Comparison of ENCODE assay signal across 1 cellular context in the genomic region with DNA sequence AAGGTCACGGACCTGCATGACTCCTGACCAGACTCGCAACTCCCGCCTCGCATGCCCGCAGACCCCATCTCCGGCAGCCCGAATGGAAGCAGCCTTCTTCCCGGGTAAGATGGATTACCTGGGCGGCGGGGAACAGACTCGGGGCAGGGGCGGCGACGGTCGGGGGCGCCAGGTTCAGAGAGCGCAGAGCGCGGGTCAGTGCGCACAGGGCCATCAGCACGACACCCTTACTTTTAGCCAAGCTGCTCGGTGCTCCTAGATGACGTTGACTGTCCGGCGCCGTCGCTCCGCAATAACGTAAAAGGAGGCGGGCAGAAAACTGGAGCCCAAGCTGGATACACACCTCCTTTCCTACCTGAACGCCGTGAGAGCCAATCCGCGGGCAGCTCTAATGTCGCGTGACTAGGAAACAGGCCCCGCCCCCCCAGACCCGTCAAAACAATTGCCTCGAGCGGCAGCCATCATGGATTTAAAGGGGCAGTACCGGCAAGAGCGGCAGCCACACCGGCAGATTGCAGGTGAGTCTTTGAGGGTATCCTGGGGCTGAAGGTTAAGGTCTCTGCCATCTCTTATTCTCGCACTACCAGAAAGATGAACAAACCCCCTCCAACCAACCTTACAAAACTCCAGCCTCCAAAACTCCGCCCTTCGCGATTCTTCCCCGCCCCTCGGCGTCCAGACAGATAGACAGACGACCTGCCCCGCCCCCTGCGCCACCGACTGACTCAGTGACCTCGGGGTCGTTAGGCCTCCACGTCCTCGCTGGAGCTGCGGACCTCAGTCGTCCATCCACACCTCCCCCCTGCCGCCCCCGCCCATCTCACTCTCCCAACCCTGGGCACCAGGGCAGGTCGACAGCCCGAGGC.
TF ChIP-seq lines count a peak whose summit lies in the region.

A gene (plus strand): TSS at position 464 of the 866 bp plus-strand sequence. CDS start 1,705 bp downstream, outside the sequence.
A gene (minus strand): TSS at position 267 of the 866 bp plus-strand sequence. CDS start 53 bp downstream, at position 214.

TF ChIP-seq in GM12878, 131 proteins besides CTCF, POLR2A, EP300 and RAD21 (continued from another document and continues in another):
- TF ChIP-seq ZNF384 (IDR thresholded peaks at IDR 0.05; ENCODE audit: borderline replicate concordance, low read depth, low read length) (no peak), BACH1 (IDR thresholded peaks at IDR 0.05; ENCODE audit: borderline replicate concordance) (0 out of 2 replicates have a peak, but pooled peaks have one; percentile 37), HDAC6 (IDR thresholded peaks at IDR 0.05; ENCODE audit: unreplicated experiment) (no peak), ZNF274 (IDR thresholded peaks at IDR 0.05; ENCODE audit: insufficient read depth, insufficient read length) (no peak), EZH2 (IDR thresholded peaks at IDR 0.05; ENCODE audit: borderline replicate concordance, control insufficient read depth, low read depth, low read length) (no peak), CHD2 (IDR thresholded peaks at IDR 0.05; ENCODE audit: borderline replicate concordance, low read depth, low read length) (peak; percentile 78), YY1 (IDR thresholded peaks at IDR 0.05; ENCODE audit: low read depth, low read length) (peak; percentile 99), POLR2AphosphoS5 (IDR thresholded peaks at IDR 0.05; ENCODE audit: low read length) (peak; percentile 91), NR2F1 (conservative IDR thresholded peaks at IDR 0.05) (peak; percentile 87; the same call in 1 of the 2 replicates), GABPA (IDR thresholded peaks at IDR 0.05; ENCODE audit: low read depth) (no peak), NR2C1 (IDR thresholded peaks at IDR 0.05) (peak; percentile 29; the same call in 1 of the 2 replicates), SPI1 (IDR thresholded peaks at IDR 0.05; ENCODE audit: borderline replicate concordance, insufficient read depth, low read depth, low read length) (no peak), BHLHE40 (IDR thresholded peaks at IDR 0.05; ENCODE audit: borderline replicate concordance in 1 of 2, low read depth in 2 of 2, low read length in 1 of 2) (peak; percentile 83 to 85), KLF5 (IDR thresholded peaks at IDR 0.05; ENCODE audit: partially characterized antibody) (peak; percentile 44), RCOR1 (conservative IDR thresholded peaks at IDR 0.05; ENCODE audit: low read depth, low read length) (no peak), FOXK2 (IDR thresholded peaks at IDR 0.05) (peak; percentile 70), MXI1 (IDR thresholded peaks at IDR 0.05; ENCODE audit: low read depth, low read length) (peak; percentile 74), MYC (IDR thresholded peaks at IDR 0.05; ENCODE audit: insufficient read depth, insufficient read length, insufficient replicate concordance, low read length, severe bottlenecking) (peak; percentile 53), HCFC1 (IDR thresholded peaks at IDR 0.05; ENCODE audit: low read length) (peak; percentile 83), PAX8 (IDR thresholded peaks at IDR 0.05) (no peak)
- TF ChIP-seq, protein P1, sequence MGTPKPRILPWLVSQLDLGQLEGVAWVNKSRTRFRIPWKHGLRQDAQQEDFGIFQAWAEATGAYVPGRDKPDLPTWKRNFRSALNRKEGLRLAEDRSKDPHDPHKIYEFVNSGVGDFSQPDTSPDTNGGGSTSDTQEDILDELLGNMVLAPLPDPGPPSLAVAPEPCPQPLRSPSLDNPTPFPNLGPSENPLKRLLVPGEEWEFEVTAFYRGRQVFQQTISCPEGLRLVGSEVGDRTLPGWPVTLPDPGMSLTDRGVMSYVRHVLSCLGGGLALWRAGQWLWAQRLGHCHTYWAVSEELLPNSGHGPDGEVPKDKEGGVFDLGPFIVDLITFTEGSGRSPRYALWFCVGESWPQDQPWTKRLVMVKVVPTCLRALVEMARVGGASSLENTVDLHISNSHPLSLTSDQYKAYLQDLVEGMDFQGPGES (IDR thresholded peaks at IDR 0.05): no peak
- TF ChIP-seq, protein P2, sequence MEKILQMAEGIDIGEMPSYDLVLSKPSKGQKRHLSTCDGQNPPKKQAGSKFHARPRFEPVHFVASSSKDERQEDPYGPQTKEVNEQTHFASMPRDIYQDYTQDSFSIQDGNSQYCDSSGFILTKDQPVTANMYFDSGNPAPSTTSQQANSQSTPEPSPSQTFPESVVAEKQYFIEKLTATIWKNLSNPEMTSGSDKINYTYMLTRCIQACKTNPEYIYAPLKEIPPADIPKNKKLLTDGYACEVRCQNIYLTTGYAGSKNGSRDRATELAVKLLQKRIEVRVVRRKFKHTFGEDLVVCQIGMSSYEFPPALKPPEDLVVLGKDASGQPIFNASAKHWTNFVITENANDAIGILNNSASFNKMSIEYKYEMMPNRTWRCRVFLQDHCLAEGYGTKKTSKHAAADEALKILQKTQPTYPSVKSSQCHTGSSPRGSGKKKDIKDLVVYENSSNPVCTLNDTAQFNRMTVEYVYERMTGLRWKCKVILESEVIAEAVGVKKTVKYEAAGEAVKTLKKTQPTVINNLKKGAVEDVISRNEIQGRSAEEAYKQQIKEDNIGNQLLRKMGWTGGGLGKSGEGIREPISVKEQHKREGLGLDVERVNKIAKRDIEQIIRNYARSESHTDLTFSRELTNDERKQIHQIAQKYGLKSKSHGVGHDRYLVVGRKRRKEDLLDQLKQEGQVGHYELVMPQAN (conservative IDR thresholded peaks at IDR 0.05): peak; percentile 52; the same call in 1 of the 2 replicates
- TF ChIP-seq, protein P3, sequence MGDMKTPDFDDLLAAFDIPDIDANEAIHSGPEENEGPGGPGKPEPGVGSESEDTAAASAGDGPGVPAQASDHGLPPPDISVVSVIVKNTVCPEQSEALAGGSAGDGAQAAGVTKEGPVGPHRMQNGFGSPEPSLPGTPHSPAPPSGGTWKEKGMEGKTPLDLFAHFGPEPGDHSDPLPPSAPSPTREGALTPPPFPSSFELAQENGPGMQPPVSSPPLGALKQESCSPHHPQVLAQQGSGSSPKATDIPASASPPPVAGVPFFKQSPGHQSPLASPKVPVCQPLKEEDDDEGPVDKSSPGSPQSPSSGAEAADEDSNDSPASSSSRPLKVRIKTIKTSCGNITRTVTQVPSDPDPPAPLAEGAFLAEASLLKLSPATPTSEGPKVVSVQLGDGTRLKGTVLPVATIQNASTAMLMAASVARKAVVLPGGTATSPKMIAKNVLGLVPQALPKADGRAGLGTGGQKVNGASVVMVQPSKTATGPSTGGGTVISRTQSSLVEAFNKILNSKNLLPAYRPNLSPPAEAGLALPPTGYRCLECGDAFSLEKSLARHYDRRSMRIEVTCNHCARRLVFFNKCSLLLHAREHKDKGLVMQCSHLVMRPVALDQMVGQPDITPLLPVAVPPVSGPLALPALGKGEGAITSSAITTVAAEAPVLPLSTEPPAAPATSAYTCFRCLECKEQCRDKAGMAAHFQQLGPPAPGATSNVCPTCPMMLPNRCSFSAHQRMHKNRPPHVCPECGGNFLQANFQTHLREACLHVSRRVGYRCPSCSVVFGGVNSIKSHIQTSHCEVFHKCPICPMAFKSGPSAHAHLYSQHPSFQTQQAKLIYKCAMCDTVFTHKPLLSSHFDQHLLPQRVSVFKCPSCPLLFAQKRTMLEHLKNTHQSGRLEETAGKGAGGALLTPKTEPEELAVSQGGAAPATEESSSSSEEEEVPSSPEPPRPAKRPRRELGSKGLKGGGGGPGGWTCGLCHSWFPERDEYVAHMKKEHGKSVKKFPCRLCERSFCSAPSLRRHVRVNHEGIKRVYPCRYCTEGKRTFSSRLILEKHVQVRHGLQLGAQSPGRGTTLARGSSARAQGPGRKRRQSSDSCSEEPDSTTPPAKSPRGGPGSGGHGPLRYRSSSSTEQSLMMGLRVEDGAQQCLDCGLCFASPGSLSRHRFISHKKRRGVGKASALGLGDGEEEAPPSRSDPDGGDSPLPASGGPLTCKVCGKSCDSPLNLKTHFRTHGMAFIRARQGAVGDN (IDR thresholded peaks at IDR 0.05): peak; percentile 29; the same call in 1 of the 2 replicates
- TF ChIP-seq, protein P4, sequence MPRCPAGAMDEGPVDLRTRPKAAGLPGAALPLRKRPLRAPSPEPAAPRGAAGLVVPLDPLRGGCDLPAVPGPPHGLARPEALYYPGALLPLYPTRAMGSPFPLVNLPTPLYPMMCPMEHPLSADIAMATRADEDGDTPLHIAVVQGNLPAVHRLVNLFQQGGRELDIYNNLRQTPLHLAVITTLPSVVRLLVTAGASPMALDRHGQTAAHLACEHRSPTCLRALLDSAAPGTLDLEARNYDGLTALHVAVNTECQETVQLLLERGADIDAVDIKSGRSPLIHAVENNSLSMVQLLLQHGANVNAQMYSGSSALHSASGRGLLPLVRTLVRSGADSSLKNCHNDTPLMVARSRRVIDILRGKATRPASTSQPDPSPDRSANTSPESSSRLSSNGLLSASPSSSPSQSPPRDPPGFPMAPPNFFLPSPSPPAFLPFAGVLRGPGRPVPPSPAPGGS (IDR thresholded peaks at IDR 0.05; ENCODE audit: borderline replicate concordance, insufficient read depth, low read depth, low read length, poor library complexity, severe bottlenecking): no peak
- TF ChIP-seq, protein P5, sequence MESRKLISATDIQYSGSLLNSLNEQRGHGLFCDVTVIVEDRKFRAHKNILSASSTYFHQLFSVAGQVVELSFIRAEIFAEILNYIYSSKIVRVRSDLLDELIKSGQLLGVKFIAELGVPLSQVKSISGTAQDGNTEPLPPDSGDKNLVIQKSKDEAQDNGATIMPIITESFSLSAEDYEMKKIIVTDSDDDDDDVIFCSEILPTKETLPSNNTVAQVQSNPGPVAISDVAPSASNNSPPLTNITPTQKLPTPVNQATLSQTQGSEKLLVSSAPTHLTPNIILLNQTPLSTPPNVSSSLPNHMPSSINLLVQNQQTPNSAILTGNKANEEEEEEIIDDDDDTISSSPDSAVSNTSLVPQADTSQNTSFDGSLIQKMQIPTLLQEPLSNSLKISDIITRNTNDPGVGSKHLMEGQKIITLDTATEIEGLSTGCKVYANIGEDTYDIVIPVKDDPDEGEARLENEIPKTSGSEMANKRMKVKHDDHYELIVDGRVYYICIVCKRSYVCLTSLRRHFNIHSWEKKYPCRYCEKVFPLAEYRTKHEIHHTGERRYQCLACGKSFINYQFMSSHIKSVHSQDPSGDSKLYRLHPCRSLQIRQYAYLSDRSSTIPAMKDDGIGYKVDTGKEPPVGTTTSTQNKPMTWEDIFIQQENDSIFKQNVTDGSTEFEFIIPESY (IDR thresholded peaks at IDR 0.05): no peak
- TF ChIP-seq, protein P6, sequence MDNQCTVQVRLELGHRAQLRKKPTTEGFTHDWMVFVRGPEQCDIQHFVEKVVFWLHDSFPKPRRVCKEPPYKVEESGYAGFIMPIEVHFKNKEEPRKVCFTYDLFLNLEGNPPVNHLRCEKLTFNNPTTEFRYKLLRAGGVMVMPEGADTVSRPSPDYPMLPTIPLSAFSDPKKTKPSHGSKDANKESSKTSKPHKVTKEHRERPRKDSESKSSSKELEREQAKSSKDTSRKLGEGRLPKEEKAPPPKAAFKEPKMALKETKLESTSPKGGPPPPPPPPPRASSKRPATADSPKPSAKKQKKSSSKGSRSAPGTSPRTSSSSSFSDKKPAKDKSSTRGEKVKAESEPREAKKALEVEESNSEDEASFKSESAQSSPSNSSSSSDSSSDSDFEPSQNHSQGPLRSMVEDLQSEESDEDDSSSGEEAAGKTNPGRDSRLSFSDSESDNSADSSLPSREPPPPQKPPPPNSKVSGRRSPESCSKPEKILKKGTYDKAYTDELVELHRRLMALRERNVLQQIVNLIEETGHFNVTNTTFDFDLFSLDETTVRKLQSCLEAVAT (IDR thresholded peaks at IDR 0.05): peak; percentile 90
- TF ChIP-seq, protein P7, sequence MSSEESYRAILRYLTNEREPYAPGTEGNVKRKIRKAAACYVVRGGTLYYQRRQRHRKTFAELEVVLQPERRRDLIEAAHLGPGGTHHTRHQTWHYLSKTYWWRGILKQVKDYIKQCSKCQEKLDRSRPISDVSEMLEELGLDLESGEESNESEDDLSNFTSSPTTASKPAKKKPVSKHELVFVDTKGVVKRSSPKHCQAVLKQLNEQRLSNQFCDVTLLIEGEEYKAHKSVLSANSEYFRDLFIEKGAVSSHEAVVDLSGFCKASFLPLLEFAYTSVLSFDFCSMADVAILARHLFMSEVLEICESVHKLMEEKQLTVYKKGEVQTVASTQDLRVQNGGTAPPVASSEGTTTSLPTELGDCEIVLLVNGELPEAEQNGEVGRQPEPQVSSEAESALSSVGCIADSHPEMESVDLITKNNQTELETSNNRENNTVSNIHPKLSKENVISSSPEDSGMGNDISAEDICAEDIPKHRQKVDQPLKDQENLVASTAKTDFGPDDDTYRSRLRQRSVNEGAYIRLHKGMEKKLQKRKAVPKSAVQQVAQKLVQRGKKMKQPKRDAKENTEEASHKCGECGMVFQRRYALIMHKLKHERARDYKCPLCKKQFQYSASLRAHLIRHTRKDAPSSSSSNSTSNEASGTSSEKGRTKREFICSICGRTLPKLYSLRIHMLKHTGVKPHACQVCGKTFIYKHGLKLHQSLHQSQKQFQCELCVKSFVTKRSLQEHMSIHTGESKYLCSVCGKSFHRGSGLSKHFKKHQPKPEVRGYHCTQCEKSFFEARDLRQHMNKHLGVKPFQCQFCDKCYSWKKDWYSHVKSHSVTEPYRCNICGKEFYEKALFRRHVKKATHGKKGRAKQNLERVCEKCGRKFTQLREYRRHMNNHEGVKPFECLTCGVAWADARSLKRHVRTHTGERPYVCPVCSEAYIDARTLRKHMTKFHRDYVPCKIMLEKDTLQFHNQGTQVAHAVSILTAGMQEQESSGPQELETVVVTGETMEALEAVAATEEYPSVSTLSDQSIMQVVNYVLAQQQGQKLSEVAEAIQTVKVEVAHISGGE (CRISPR knock-in tag; IDR thresholded peaks at IDR 0.05): no peak
- TF ChIP-seq, protein P8, sequence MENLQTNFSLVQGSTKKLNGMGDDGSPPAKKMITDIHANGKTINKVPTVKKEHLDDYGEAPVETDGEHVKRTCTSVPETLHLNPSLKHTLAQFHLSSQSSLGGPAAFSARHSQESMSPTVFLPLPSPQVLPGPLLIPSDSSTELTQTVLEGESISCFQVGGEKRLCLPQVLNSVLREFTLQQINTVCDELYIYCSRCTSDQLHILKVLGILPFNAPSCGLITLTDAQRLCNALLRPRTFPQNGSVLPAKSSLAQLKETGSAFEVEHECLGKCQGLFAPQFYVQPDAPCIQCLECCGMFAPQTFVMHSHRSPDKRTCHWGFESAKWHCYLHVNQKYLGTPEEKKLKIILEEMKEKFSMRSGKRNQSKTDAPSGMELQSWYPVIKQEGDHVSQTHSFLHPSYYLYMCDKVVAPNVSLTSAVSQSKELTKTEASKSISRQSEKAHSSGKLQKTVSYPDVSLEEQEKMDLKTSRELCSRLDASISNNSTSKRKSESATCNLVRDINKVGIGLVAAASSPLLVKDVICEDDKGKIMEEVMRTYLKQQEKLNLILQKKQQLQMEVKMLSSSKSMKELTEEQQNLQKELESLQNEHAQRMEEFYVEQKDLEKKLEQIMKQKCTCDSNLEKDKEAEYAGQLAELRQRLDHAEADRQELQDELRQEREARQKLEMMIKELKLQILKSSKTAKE (IDR thresholded peaks at IDR 0.05; ENCODE audit: low read depth, poor library complexity, severe bottlenecking): peak; percentile 64
